In the genomic region with DNA sequence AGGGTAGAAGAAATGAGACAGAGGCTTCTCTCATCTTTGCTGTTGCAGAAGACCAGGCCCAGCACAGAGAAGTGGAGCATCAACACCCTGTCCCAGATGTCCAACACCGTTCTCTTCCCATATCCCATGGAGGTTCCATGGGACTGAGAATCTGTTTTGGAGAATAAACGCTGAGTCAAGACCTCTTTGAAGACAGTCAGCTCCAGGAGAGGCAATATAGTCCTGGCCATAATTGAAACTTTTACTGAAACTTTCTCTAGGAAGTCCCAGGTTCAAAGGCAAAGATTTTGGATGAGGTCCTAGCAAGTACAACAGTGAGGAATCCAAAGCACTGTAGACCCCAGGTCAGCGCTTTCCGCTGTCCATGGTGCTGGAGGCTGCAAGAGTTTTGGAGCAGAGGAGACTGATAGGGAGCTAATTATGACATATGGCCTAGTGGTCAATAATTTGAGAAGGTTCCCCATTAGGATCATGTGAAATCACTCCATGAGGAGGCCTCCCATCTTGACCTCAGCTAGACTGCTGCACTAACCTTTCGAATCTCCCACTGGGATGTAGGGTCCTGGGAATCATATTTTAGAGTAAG, we compare ENCODE assay signal across 10 cellular contexts. TPM values are rescaled to one million over a fixed set of nuclear protein-coding genes. Genes with fewer than 3 reads are reported as not detected.
DNase-seq lines count a peak whose midpoint lies in the region; ATAC-seq and TF ChIP-seq lines count a peak whose summit lies in the region.
"Had no signal": no experiment of that assay in that cellular context is flagged by ENCODE, and none has a peak within 500 bp of the region (broad histone marks: within the 10 kb centered on the region; RNA-seq: fewer than 3 reads in every experiment).

No MANE protein-coding gene starts in this region.

- peaks cover 18% of the 10 kb centered on the region for H4K20me1 ChIP-seq in neural progenitor cell (ENCODE audit: low read depth)

- no peak overlapping the region for H3K4me3 ChIP-seq in neural progenitor cell

- H3K4me2 ChIP-seq in neural progenitor cell, result no peak overlapping the region

- H3K36me3 Mint-ChIP-seq in activated CD4-positive, alpha-beta T cell treated with anti-CD3 and anti-CD28 coated beads, Interleukin-2, amount 10 ng/mL, durations not matched to agents 7 days and 5 days (ENCODE audit: low read depth), result no peaks in the 10 kb centered on the region
- no peaks in the 10 kb centered on the region for H3K36me3 Mint-ChIP-seq in MCF 10A (ENCODE audit: insufficient read depth, unreplicated experiment)
- H3K36me3 Mint-ChIP-seq in neural progenitor cell, result peaks cover 1% of the 10 kb centered on the region

- intact Hi-C loops in MCF 10A (cut with micrococcal nuclease), result no loop called here

- peak; percentile 57 for DNase-seq in activated CD4-positive, alpha-beta T cell treated with anti-CD3 and anti-CD28 coated beads, Interleukin-2, amount 10 ng/mL, durations not matched to agents 7 days and 5 days
- no peak for DNase-seq in activated CD4-positive, alpha-beta T cell treated with anti-CD3 and anti-CD28 coated beads for 1 hour
- DNase-seq in NAMALWA (ENCODE audit: low spot score), result peak; percentile 49
- peak; percentile 24 for DNase-seq in MCF 10A (ENCODE audit: unreplicated experiment)
- DNase-seq in neural progenitor cell (ENCODE audit: low spot score), result peak; percentile 80
- no peak for DNase-seq in substantia nigra (lab: John Stamatoyannopoulos, UW)
- DNase-seq in SHP77 treated with DMSO at 0.1 percent for 48 hours (lab: John Stamatoyannopoulos, UW), result no peak
- DNase-seq: NK-92 treated with Interleukin-12 subunit alpha and Interleukin-12 subunit beta, amount 100 ng/mL, for 24 hours; right cardiac atrium had no signal

- no peak overlapping the region for H3K27ac Mint-ChIP-seq in activated CD4-positive, alpha-beta T cell treated with anti-CD3 and anti-CD28 coated beads, Interleukin-2, amount 10 ng/mL, durations not matched to agents 7 days and 5 days
- H3K27ac Mint-ChIP-seq in MCF 10A (ENCODE audit: low read depth, unreplicated experiment) (no peak overlapping the region), neural progenitor cell (no peak overlapping the region)

- BruUV-seq in MCF 10A (replicated peaks; lab: Mats Ljungman, UMichigan), result no TSS peak

- H3K9me3 Mint-ChIP-seq in activated CD4-positive, alpha-beta T cell treated with anti-CD3 and anti-CD28 coated beads, Interleukin-2, amount 10 ng/mL, durations not matched to agents 7 days and 5 days, result no peaks in the 10 kb centered on the region
- H3K9me3 Mint-ChIP-seq in MCF 10A (ENCODE audit: unreplicated experiment) (no peaks in the 10 kb centered on the region), neural progenitor cell (peaks cover 3% of the 10 kb centered on the region)

- POLR2A ChIA-PET in activated CD4-positive, alpha-beta T cell treated with anti-CD3 and anti-CD28 coated beads, Interleukin-2, amount 10 ng/mL, durations not matched to agents 7 days and 5 days (lab: Charles Lee), result no interaction called here
- POLR2A ChIA-PET in MCF 10A (lab: Yijun Ruan, JAX), result interaction anchor here (0.7 to 0.9 kb wide), 2 partner anchors 28 to 88 kb away, joined by 3 read pairs; no protein-coding TSS in a partner anchor

- H3K27ac ChIP-seq in neural progenitor cell (no peak overlapping the region), substantia nigra (ENCODE audit: low read depth, low read length, poor library complexity, severe bottlenecking) (no peak overlapping the region)

- H3K4me1 Mint-ChIP-seq in activated CD4-positive, alpha-beta T cell treated with anti-CD3 and anti-CD28 coated beads, Interleukin-2, amount 10 ng/mL, durations not matched to agents 7 days and 5 days, result peaks cover 9% of the 10 kb centered on the region
- H3K4me1 Mint-ChIP-seq in MCF 10A (ENCODE audit: insufficient read depth, unreplicated experiment) (no peaks in the 10 kb centered on the region), neural progenitor cell (peaks cover 2% of the 10 kb centered on the region)

- H3K4me1 ChIP-seq in neural progenitor cell, result no peaks in the 10 kb centered on the region

- peaks cover 87% of the 10 kb centered on the region for H3K27me3 ChIP-seq in neural progenitor cell

- H3K79me2 ChIP-seq in neural progenitor cell (ENCODE audit: low read depth), result no peaks in the 10 kb centered on the region

- no peaks in the 10 kb centered on the region for H3K36me3 ChIP-seq in neural progenitor cell

- CTCF ChIA-PET in activated CD4-positive, alpha-beta T cell treated with anti-CD3 and anti-CD28 coated beads, Interleukin-2, amount 10 ng/mL, durations not matched to agents 7 days and 5 days (lab: Charles Lee), result interaction anchor here (0.6 to 1.5 kb wide), 6 partner anchors 12 to 59 kb away, joined by 3 to 4 read pairs (median 3); a partner anchor contains a TSS
- CTCF ChIA-PET in MCF 10A (lab: Yijun Ruan, JAX), result interaction anchor here (1.0 kb wide), 2 partner anchors 12 to 16 kb away, joined by 3 to 4 read pairs; no protein-coding TSS in a partner anchor

- no peaks in the 10 kb centered on the region for H3K9me3 ChIP-seq in neural progenitor cell (ENCODE audit: low read depth)

- no peak for ATAC-seq in HG03108 (IDR thresholded peaks at IDR 0.05; ENCODE audit: unreplicated experiment)
- ATAC-seq: right cardiac atrium had no signal

- H3K27me3 Mint-ChIP-seq in activated CD4-positive, alpha-beta T cell treated with anti-CD3 and anti-CD28 coated beads, Interleukin-2, amount 10 ng/mL, durations not matched to agents 7 days and 5 days, result peaks cover 45% of the 10 kb centered on the region
- peaks cover 87% of the 10 kb centered on the region for H3K27me3 Mint-ChIP-seq in MCF 10A (ENCODE audit: insufficient read depth, unreplicated experiment)
- H3K27me3 Mint-ChIP-seq in neural progenitor cell (ENCODE audit: insufficient read depth, low read depth), result peaks cover 43% of the 10 kb centered on the region

- no peak overlapping the region for H3K9ac ChIP-seq in neural progenitor cell

- H2AFZ ChIP-seq in neural progenitor cell (replicated peaks), result no peak overlapping the region

- H3F3A ChIP-seq in neural progenitor cell (ENCODE audit: low read depth), result peaks cover 16% of the 10 kb centered on the region

- TF ChIP-seq CTCF in MCF 10A (IDR thresholded peaks at IDR 0.05; ENCODE audit: unreplicated experiment), result no peak
- TF ChIP-seq CTCF in neural progenitor cell (IDR thresholded peaks at IDR 0.05), result no peak

- no peak overlapping the region for H3K4me3 Mint-ChIP-seq in activated CD4-positive, alpha-beta T cell treated with anti-CD3 and anti-CD28 coated beads, Interleukin-2, amount 10 ng/mL, durations not matched to agents 7 days and 5 days
- H3K4me3 Mint-ChIP-seq in MCF 10A (ENCODE audit: unreplicated experiment) (no peak overlapping the region), neural progenitor cell (no peak overlapping the region)

RNA-seq across cellular contexts. Expression of a gene that starts 36.0 kb away (rescaled TPM):
- 10 to 100 TPM; 40.8 to 43.8 TPM for total RNA-seq in activated CD4-positive, alpha-beta T cell treated with anti-CD3 and anti-CD28 coated beads, Interleukin-2, amount 10 ng/mL, durations not matched to agents 7 days and 5 days
- total RNA-seq in MCF 10A (2022) (4.3 and 4.7 TPM in 2 replicates), neural progenitor cell (ENCODE audit: low replicate concordance) (5.1 and 10.8 TPM in 2 replicates)

RNA-seq across cellular contexts. Expression of a gene that starts 45.7 kb away (rescaled TPM):
- 10 to 100 TPM; 46.9 to 51.9 TPM for total RNA-seq in activated CD4-positive, alpha-beta T cell treated with anti-CD3 and anti-CD28 coated beads, Interleukin-2, amount 10 ng/mL, durations not matched to agents 7 days and 5 days
- total RNA-seq in MCF 10A (2022), result 43.2 and 49.3 TPM in 2 replicates
- total RNA-seq in neural progenitor cell (ENCODE audit: low replicate concordance), result 48.2 and 63.3 TPM in 2 replicates

RNA-seq across cellular contexts. Expression of a gene that starts 45.8 kb away (rescaled TPM):
- total RNA-seq in activated CD4-positive, alpha-beta T cell treated with anti-CD3 and anti-CD28 coated beads, Interleukin-2, amount 10 ng/mL, durations not matched to agents 7 days and 5 days, result 1 to 10 TPM in 1 of 2 experiments, under 1 TPM in 1; 0.79 to 1.4 TPM
- total RNA-seq in MCF 10A (2022), result 1.2 and 1.4 TPM in 2 replicates
- total RNA-seq in neural progenitor cell (ENCODE audit: low replicate concordance), result 0.06 and 0.12 TPM in 2 replicates

RNA-seq across cellular contexts. Expression of a gene that starts 52.6 kb away (rescaled TPM):
- 10 to 100 TPM; 13.8 to 16.0 TPM for total RNA-seq in activated CD4-positive, alpha-beta T cell treated with anti-CD3 and anti-CD28 coated beads, Interleukin-2, amount 10 ng/mL, durations not matched to agents 7 days and 5 days
- total RNA-seq in MCF 10A (2022), result not detected in 2 replicates
- total RNA-seq in neural progenitor cell (ENCODE audit: low replicate concordance), result 0.12 TPM in 1 of 2 replicates, not detected in the other

RNA-seq across cellular contexts. Expression of a gene that starts 55.4 kb away (rescaled TPM):
- total RNA-seq in activated CD4-positive, alpha-beta T cell treated with anti-CD3 and anti-CD28 coated beads, Interleukin-2, amount 10 ng/mL, durations not matched to agents 7 days and 5 days, result 10 to 100 TPM; 26.8 to 33.2 TPM
- total RNA-seq in MCF 10A (2022), result 15.7 and 16.2 TPM in 2 replicates
- 29.8 and 61.3 TPM in 2 replicates for total RNA-seq in neural progenitor cell (ENCODE audit: low replicate concordance)

Comparison
In these comparisons a context has a peak if more than half of its experiments do, and no peak if none do; other contexts are left out.
1. DNase-seq: peak in activated CD4-positive, alpha-beta T cell treated with anti-CD3 and anti-CD28 coated beads, Interleukin-2, amount 10 ng/mL, durations not matched to agents 7 days and 5 days (single experiment), NAMALWA (single experiment), MCF 10A (single experiment) and neural progenitor cell (single experiment); none in activated CD4-positive, alpha-beta T cell treated with anti-CD3 and anti-CD28 coated beads for 1 hour (single experiment), substantia nigra (0 of 49) and SHP77 treated with DMSO at 0.1 percent for 48 hours (single experiment).